ENCODE assay signal across 13 cellular contexts in the genomic region with DNA sequence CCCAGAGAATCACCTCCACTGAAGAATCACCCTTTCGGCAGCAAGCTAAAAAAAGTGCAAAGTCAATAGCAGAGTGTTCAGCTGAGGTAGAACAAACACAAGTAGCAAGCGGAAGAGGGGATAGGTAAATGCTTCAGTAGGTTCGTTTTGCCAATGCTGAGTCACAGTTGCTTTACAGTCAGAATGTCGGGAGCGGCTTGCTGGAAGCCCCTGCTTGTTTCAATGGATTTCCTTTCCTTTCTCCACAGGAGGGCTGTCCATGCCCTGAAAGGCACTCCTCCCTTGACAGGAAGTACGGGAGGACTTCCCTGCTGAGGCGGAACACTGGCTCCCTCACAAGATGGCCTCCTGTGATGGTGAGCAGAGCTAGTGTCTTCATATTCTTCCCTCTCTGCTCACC.
"Had no signal": no experiment of that assay in that cellular context is flagged by ENCODE, and none has a peak within 500 bp of the region (broad histone marks: within the 10 kb centered on the region; RNA-seq: fewer than 3 reads in every experiment).

No MANE protein-coding gene starts in this region.

- H3K4me3 ChIP-seq: dorsolateral prefrontal cortex, prostate gland, transverse colon, vagina had no signal

- H3K9me3 ChIP-seq: prostate gland, transverse colon, vagina had no signal

- H3K27me3 ChIP-seq: dorsolateral prefrontal cortex, transverse colon, vagina had no signal

- ATAC-seq: activated naive CD8-positive, alpha-beta T cell treated with anti-CD3 and anti-CD28 coated beads, Interleukin-2, amount 50 U/mL, for 24 hours; activated T-helper 17 cell treated with anti-CD3 and anti-CD28 coated beads, Interleukin-2, amount 50 U/mL, for 72 hours; sciatic nerve; stimulated activated naive CD8-positive, alpha-beta T cell treated with anti-CD3 and anti-CD28 coated beads, Interleukin-15, Interleukin-2, amounts not matched to agents 100 U/mL and 50 U/mL, for 24 hours had no signal

- H3K4me1 ChIP-seq: prostate gland, transverse colon, vagina had no signal

- H3K27me3 Mint-ChIP-seq: activated naive CD8-positive, alpha-beta T cell treated with anti-CD3 and anti-CD28 coated beads, Interleukin-2, amount 50 U/mL, for 24 hours; activated T-helper 17 cell treated with anti-CD3 and anti-CD28 coated beads, Interleukin-2, amount 50 U/mL, for 72 hours had no signal

- H3K36me3 ChIP-seq: prostate gland, transverse colon, vagina had no signal

- H3K4me3 Mint-ChIP-seq: activated naive CD4-positive, alpha-beta T cell treated with anti-CD3 and anti-CD28 coated beads for 36 hours; activated naive CD8-positive, alpha-beta T cell treated with anti-CD3 and anti-CD28 coated beads, Interleukin-2, amount 50 U/mL, for 24 hours; activated T-helper 17 cell treated with anti-CD3 and anti-CD28 coated beads, Interleukin-2, amount 50 U/mL, for 72 hours had no signal

- DNase-seq: activated CD4-positive, alpha-beta T cell treated with anti-CD3 and anti-CD28 coated beads for 1 hour; activated CD4-positive, alpha-beta T cell treated with anti-CD3 and anti-CD28 coated beads, Interleukin-2, amount 50 U/mL, for 48 hours; activated naive CD4-positive, alpha-beta T cell treated with anti-CD3 and anti-CD28 coated beads for 36 hours; activated naive CD8-positive, alpha-beta T cell treated with anti-CD3 and anti-CD28 coated beads, Interleukin-2, amount 50 U/mL, for 24 hours; aorta; dorsolateral prefrontal cortex; kidney glomerular epithelial cell; stimulated activated naive CD8-positive, alpha-beta T cell treated with anti-CD3 and anti-CD28 coated beads, Interleukin-15, Interleukin-2, amounts not matched to agents 100 U/mL and 50 U/mL, for 24 hours; transverse colon had no signal

- H3K27ac ChIP-seq: dorsolateral prefrontal cortex, prostate gland, transverse colon, vagina had no signal

- H3K27ac Mint-ChIP-seq: activated naive CD4-positive, alpha-beta T cell treated with anti-CD3 and anti-CD28 coated beads for 36 hours; activated naive CD8-positive, alpha-beta T cell treated with anti-CD3 and anti-CD28 coated beads, Interleukin-2, amount 50 U/mL, for 24 hours; activated T-helper 17 cell treated with anti-CD3 and anti-CD28 coated beads, Interleukin-2, amount 50 U/mL, for 72 hours had no signal

- H3K4me1 Mint-ChIP-seq: activated naive CD8-positive, alpha-beta T cell treated with anti-CD3 and anti-CD28 coated beads, Interleukin-2, amount 50 U/mL, for 24 hours; activated T-helper 17 cell treated with anti-CD3 and anti-CD28 coated beads, Interleukin-2, amount 50 U/mL, for 72 hours had no signal

- H3K9me3 Mint-ChIP-seq: activated naive CD4-positive, alpha-beta T cell treated with anti-CD3 and anti-CD28 coated beads for 36 hours; activated naive CD8-positive, alpha-beta T cell treated with anti-CD3 and anti-CD28 coated beads, Interleukin-2, amount 50 U/mL, for 24 hours; activated T-helper 17 cell treated with anti-CD3 and anti-CD28 coated beads, Interleukin-2, amount 50 U/mL, for 72 hours had no signal
